Comparison of ENCODE assay signal across 14 cellular contexts in the genomic region with DNA sequence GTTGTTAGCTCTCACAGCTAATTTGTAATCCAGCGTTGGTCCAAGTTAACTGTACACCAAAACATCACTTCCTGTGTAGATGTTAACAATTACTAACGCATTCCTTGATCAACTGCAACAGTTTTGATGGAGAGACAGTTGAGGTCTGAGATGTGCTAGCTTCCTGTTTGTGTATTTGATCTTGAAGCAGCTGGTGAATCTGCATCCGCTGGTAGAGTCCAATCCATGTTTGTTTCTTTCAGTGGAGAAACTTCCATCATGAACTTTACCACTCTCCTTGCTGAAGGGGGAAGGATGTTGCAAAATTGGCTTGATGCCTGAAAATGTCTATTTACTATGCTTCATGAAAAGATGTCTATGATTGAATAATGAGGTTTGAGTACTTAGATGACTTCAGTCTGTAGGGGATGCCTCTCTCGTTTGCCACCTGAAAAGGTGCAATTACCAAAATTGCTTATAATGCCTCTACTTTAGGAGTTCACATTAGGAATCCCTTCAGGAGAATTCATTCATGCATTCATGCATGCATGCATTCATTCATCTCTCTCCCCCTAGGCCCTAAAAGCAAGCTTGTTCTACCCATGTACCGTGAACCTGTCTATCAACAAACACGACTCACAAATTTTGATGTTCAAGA.
"Had no signal": no experiment of that assay in that cellular context is flagged by ENCODE, and none has a peak within 500 bp of the region (broad histone marks: within the 10 kb centered on the region; RNA-seq: fewer than 3 reads in every experiment).

No MANE protein-coding gene starts in this region.

- H3K4me1 Mint-ChIP-seq: naive B cell had no signal

- H3K9me3 Mint-ChIP-seq: activated T-cell treated with anti-CD3 and anti-CD28 coated beads, Interleukin-2, amount 50 U/mL, for 72 hours; stimulated activated naive CD8-positive, alpha-beta T cell treated with anti-CD3 and anti-CD28 coated beads, Interleukin-15, amount 100 ng/mL, for 72 hours had no signal

- DNase-seq: activated CD4-positive, alpha-beta T cell treated with anti-CD3 and anti-CD28 coated beads for 48 hours; activated gamma-delta T cell; activated T-cell treated with anti-CD3 and anti-CD28 coated beads, Interleukin-2, amount 50 U/mL, for 72 hours; amygdala; caudate nucleus; mesenchymal stem cell; mucosa of descending colon; naive B cell; pancreas; stimulated activated CD4-positive, alpha-beta T cell treated with anti-CD3 and anti-CD28 coated beads, Interleukin-4, amount 100 ng/mL, for 1 hour; stimulated activated naive CD8-positive, alpha-beta T cell treated with anti-CD3 and anti-CD28 coated beads, Interleukin-15, amount 100 ng/mL, for 72 hours; trophoblast cell had no signal

- H3K27ac Mint-ChIP-seq: activated naive CD8-positive, alpha-beta T cell; activated T-cell treated with anti-CD3 and anti-CD28 coated beads, Interleukin-2, amount 50 U/mL, for 72 hours; naive B cell had no signal

- H3K27me3 Mint-ChIP-seq: activated naive CD8-positive, alpha-beta T cell; naive B cell; stimulated activated naive CD8-positive, alpha-beta T cell treated with anti-CD3 and anti-CD28 coated beads, Interleukin-15, amount 100 ng/mL, for 72 hours had no signal

- ATAC-seq: activated T-cell treated with anti-CD3 and anti-CD28 coated beads, Interleukin-2, amount 50 U/mL, for 72 hours; mucosa of descending colon; pancreas; sciatic nerve; stimulated activated naive CD8-positive, alpha-beta T cell treated with anti-CD3 and anti-CD28 coated beads, Interleukin-15, amount 100 ng/mL, for 72 hours had no signal

- H3K4me3 Mint-ChIP-seq: activated naive CD8-positive, alpha-beta T cell; activated T-cell treated with anti-CD3 and anti-CD28 coated beads, Interleukin-2, amount 50 U/mL, for 72 hours; naive B cell; stimulated activated naive CD8-positive, alpha-beta T cell treated with anti-CD3 and anti-CD28 coated beads, Interleukin-15, amount 100 ng/mL, for 72 hours had no signal
